Comparison of ENCODE assay signal across 7 cellular contexts in genomic region chr6:26025047-26025893, GRCh38.
DNase-seq lines count a peak whose midpoint lies in the region; ATAC-seq, FAIRE-seq and TF ChIP-seq lines count a peak whose summit lies in the region.

No MANE protein-coding gene starts in this region.

- TF ChIP-seq POLR2A in heart left ventricle (IDR thresholded peaks at IDR 0.05) = no peak

- H3K36me3 Mint-ChIP-seq in WTC11 = no peaks in the 10 kb centered on the region

- 68 to 72% (median 70%) methylated on average over 17 of the region's 17 CpGs for WGBS in heart left ventricle, 4 donors
- 81 to 85% (median 84%) methylated on average over 17 of the region's 17 CpGs for WGBS in small intestine, 3 donors

- peak overlapping the region; percentile 92 for H3K4me3 Mint-ChIP-seq in WTC11

- TF ChIP-seq CTCF in WTC11 (IDR thresholded peaks at IDR 0.05) (no peak), heart left ventricle (IDR thresholded peaks at IDR 0.05) (no peak)

- peak overlapping the region; percentile 70; the same call in 1 of the 2 replicates for H3K4me3 ChIP-seq in HUES6 (ENCODE audit: low read depth, low read length)
- peak overlapping the region in 9 of 12 donors; percentile 61 to 87 (median 73) for H3K4me3 ChIP-seq in heart left ventricle
- no peak overlapping the region for H3K4me3 ChIP-seq in small intestine (ENCODE audit: low read depth in 1 of 2, low read length in 2 of 2)

- DNase-seq in WTC11 (ENCODE audit: low spot score) = no peak
- peak in 4 of 5 donors; percentile 45 to 64 (median 54) for DNase-seq in heart left ventricle
- DNase-seq in small intestine = peak; percentile 82
- DNase-seq in NCI-H2227 treated with DMSO at 0.1 percent for 48 hours (lab: John Stamatoyannopoulos, UW) = no peak
- DNase-seq in sciatic nerve (ENCODE audit: low spot score) = no peak

- intact Hi-C loops in heart left ventricle (cut with DNase I) = loop anchor here in 6 of 10 donors (5.0 to 10.0 kb wide), 9 partner anchors 172 to 1810 kb away; partner anchors contain the start of genes HMGN4 (in 1 of the 6) and ZNF184 (in 1 of the 6)
- intact Hi-C loops in sciatic nerve (cut with DNase I) = no loop called here

- H3K9ac ChIP-seq in HUES6 (ENCODE audit: low read length) = peak overlapping the region; percentile 94

- peak overlapping the region; percentile 98 for H3K27ac Mint-ChIP-seq in WTC11

- CTCF ChIA-PET in WTC11 (lab: Charles Lee) = interaction anchor here (0.6 to 1.6 kb wide), 11 partner anchors 8 to 99 kb away, joined by 3 to 18 read pairs (median 4); partner anchors contain the start of gene HFE

- FAIRE-seq in small intestine (lab: Jason Lieb, UNC) = no peak

- peaks cover 68% of the 10 kb centered on the region for H3K4me1 Mint-ChIP-seq in WTC11

- H3K9me3 ChIP-seq in HUES6 (ENCODE audit: control insufficient read depth, insufficient read depth, low read depth, low read length) = no peaks in the 10 kb centered on the region
- no peaks in the 10 kb centered on the region for H3K9me3 ChIP-seq in heart left ventricle
- no peaks in the 10 kb centered on the region for H3K9me3 ChIP-seq in small intestine (ENCODE audit: control insufficient read depth, low read depth)

- H3K9me3 Mint-ChIP-seq in WTC11 = no peaks in the 10 kb centered on the region

- H3K27ac ChIP-seq in HUES6 (ENCODE audit: low read depth, low read length) (peak overlapping the region; percentile 78; the same call in 1 of the 2 replicates), heart left ventricle (peak overlapping the region; percentile 84 to 98 (median 94)), small intestine (ENCODE audit: low read depth in 1 of 2, low read length in 1 of 2) (peak overlapping the region; percentile 96 to 97)

- POLR2A ChIA-PET in WTC11 (lab: Charles Lee) = interaction anchor here (0.6 to 11.6 kb wide), 22 partner anchors 8 to 1868 kb away, joined by 3 to 365 read pairs (median 12); a partner anchor contains a TSS

- peaks cover 50% of the 10 kb centered on the region for H3K4me1 ChIP-seq in HUES6 (ENCODE audit: control insufficient read depth, insufficient read depth, low read length)
- H3K4me1 ChIP-seq in heart left ventricle = peaks cover 0 to 42% (median 19%) of the 10 kb centered on the region in 12 donors
- H3K4me1 ChIP-seq in small intestine (ENCODE audit: control insufficient read depth in 2 of 2, insufficient read depth in 1 of 2, low read depth in 1 of 2, low read length in 1 of 2) = peaks cover 2 to 4% of the 10 kb centered on the region in 2 donors

- no peaks in the 10 kb centered on the region for H3K27me3 ChIP-seq in HUES6 (ENCODE audit: control insufficient read depth, insufficient read depth, low read length)
- no peaks in the 10 kb centered on the region for H3K27me3 ChIP-seq in heart left ventricle
- H3K27me3 ChIP-seq in small intestine (ENCODE audit: control insufficient read depth in 2 of 2, insufficient read depth in 2 of 2, low read length in 2 of 2) = no peaks in the 10 kb centered on the region

- H3K36me3 ChIP-seq in HUES6 (ENCODE audit: control insufficient read depth, insufficient read depth, low read length) (no peaks in the 10 kb centered on the region), heart left ventricle (no peaks in the 10 kb centered on the region), small intestine (ENCODE audit: control insufficient read depth in 2 of 2, insufficient read depth in 2 of 2, low read length in 2 of 2) (no peaks in the 10 kb centered on the region)

- ATAC-seq in WTC11 (no peak), heart left ventricle (peak; percentile 46 to 59 (median 54)), GM21717 (IDR thresholded peaks at IDR 0.05; ENCODE audit: unreplicated experiment) (no peak), sciatic nerve (no peak)

- no peaks in the 10 kb centered on the region for H3K27me3 Mint-ChIP-seq in WTC11 (ENCODE audit: low read depth)

TF ChIP-seq in WTC11, 78 proteins besides CTCF, POLR2A, EP300 and RAD21:
- no peak for TF ChIP-seq OVOL2 (CRISPR knock-in tag; IDR thresholded peaks at IDR 0.05; ENCODE audit: borderline replicate concordance)
- no peak for TF ChIP-seq ATF6 (CRISPR knock-in tag; IDR thresholded peaks at IDR 0.05)

Comparison
In these comparisons a context has a peak if more than half of its experiments do, and no peak if none do; other contexts are left out.
1. H3K4me3 ChIP-seq: peak in HUES6 (single experiment) and heart left ventricle (9 of 12); none in small intestine (0 of 2).
2. ATAC-seq: peak in heart left ventricle (4 of 4); none in WTC11 (single experiment), GM21717 (single experiment) and sciatic nerve (single experiment).
3. DNase-seq: peak in heart left ventricle (4 of 5) and small intestine (single experiment); none in WTC11 (single experiment), NCI-H2227 treated with DMSO at 0.1 percent for 48 hours (single experiment) and sciatic nerve (single experiment).
4. Peak in every context shown above with its lines, with median percentiles within 50 percentile points of each other: H3K27ac ChIP-seq.